In the genomic region with DNA sequence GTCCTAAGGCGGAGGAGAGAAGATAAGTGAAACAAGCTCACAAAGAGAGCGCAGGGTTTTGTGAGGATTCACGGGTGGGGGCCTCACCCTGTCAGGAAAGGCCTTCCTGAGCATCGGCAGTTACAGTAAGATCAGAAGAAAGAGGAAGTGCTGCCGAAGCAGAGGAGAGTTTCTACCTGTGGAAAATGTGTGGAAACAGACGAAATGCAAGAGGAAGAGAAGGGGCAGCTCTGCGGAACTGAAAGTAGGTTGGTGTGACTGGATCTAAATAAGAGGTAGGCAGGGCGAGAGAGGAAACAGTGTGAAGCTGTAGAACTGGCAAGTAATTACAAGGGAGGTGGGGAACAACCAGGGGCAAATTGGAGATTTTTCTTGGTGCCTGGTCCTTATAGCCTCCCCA, we compare ENCODE assay signal across 9 cellular contexts. TPM values are rescaled to one million over a fixed set of nuclear protein-coding genes. Genes with fewer than 3 reads are reported as not detected.
DNase-seq lines count a peak whose midpoint lies in the region; TF ChIP-seq lines count a peak whose summit lies in the region.
"Had no signal": no experiment of that assay in that cellular context is flagged by ENCODE, and none has a peak within 500 bp of the region (broad histone marks: within the 10 kb centered on the region; RNA-seq: fewer than 3 reads in every experiment).

No MANE protein-coding gene starts in this region.

- peak overlapping the region; percentile 87 to 95 (median 92) for H3K4me3 Mint-ChIP-seq in CD8-positive, alpha-beta memory T cell
- H3K4me3 Mint-ChIP-seq in dendritic cell treated with granulocyte-macrophage colony-stimulating factor and Interleukin-4, amounts not matched to agents 40 ng/mL and 50 ng/mL, for 4 days, result peak overlapping the region; percentile 61

- POLR2A ChIA-PET in CD8-positive, alpha-beta memory T cell (lab: Charles Lee), result interaction anchor here (1.4 to 5.1 kb wide), 4 partner anchors 10 to 16 kb away, joined by 6 to 29 read pairs (median 8); no protein-coding TSS in a partner anchor

- peaks cover 6% of the 10 kb centered on the region for H3K36me3 ChIP-seq in CD8-positive, alpha-beta memory T cell (ENCODE audit: insufficient read depth, low read length)
- no peaks in the 10 kb centered on the region for H3K36me3 ChIP-seq in tibial artery

- H3K4me3 ChIP-seq in CD8-positive, alpha-beta memory T cell (ENCODE audit: low read length), result peak overlapping the region; percentile 56
- H3K4me3 ChIP-seq in HL-60 (replicated peaks; ENCODE audit: insufficient read depth, low read length), result peak overlapping the region; percentile 52
- no peak overlapping the region for H3K4me3 ChIP-seq in tibial artery
- H3K4me3 ChIP-seq: SK-N-MC had no signal

- no peaks in the 10 kb centered on the region for H3K27me3 ChIP-seq in CD8-positive, alpha-beta memory T cell (ENCODE audit: insufficient read depth, low read length, poor library complexity, severe bottlenecking)
- H3K27me3 ChIP-seq in HL-60 (ENCODE audit: insufficient read depth, poor library complexity, severe bottlenecking) (no peaks in the 10 kb centered on the region), tibial artery (no peaks in the 10 kb centered on the region)

- H3K4me1 Mint-ChIP-seq in CD8-positive, alpha-beta memory T cell, result peaks cover 84 to 97% (median 92%) of the 10 kb centered on the region in 3 donors
- peaks cover 81% of the 10 kb centered on the region for H3K4me1 Mint-ChIP-seq in dendritic cell treated with granulocyte-macrophage colony-stimulating factor and Interleukin-4, amounts not matched to agents 40 ng/mL and 50 ng/mL, for 4 days (ENCODE audit: low read depth)

- H3K27me3 Mint-ChIP-seq in CD8-positive, alpha-beta memory T cell, result peaks cover 0 to 5% of the 10 kb centered on the region in 2 donors
- no peaks in the 10 kb centered on the region for H3K27me3 Mint-ChIP-seq in dendritic cell treated with granulocyte-macrophage colony-stimulating factor and Interleukin-4, amounts not matched to agents 40 ng/mL and 50 ng/mL, for 4 days

- peak in 2 of 5 donors; percentile 37 to 60 for DNase-seq in CD8-positive, alpha-beta memory T cell
- DNase-seq in GM20000 (ENCODE audit: low spot score) (peak; percentile 60), HL-60 (ENCODE audit: low read depth in 1 of 2, low spot score in 1 of 2) (peak; percentile 85 to 86), tibial artery (no peak), HK-2 (ENCODE audit: unreplicated experiment) (no peak), NCI-H446 treated with DMSO at 0.1 percent for 48 hours (lab: John Stamatoyannopoulos, UW) (no peak)
- DNase-seq in stimulated activated CD4-positive, alpha-beta T cell treated with anti-CD3 and anti-CD28 coated beads, Interleukin-4, amount 100 ng/mL, for 24 hours, result no peak

- H3K27ac ChIP-seq in CD8-positive, alpha-beta memory T cell (ENCODE audit: low read depth, low read length), result peak overlapping the region; percentile 57
- H3K27ac ChIP-seq in HL-60 (replicated peaks), result peak overlapping the region; percentile 85
- H3K27ac ChIP-seq in tibial artery, result no peak overlapping the region
- H3K27ac ChIP-seq: SK-N-MC had no signal

- TF ChIP-seq CTCF in GM20000 (IDR thresholded peaks at IDR 0.05; ENCODE audit: extremely low read depth, missing control alignments) (no peak), HL-60 (IDR thresholded peaks at IDR 0.05; ENCODE audit: insufficient read depth, low read length) (no peak), tibial artery (IDR thresholded peaks at IDR 0.05) (no peak)

- H3K27ac Mint-ChIP-seq in CD8-positive, alpha-beta memory T cell, result peak overlapping the region; percentile 85 to 100 (median 94)
- H3K27ac Mint-ChIP-seq in dendritic cell treated with granulocyte-macrophage colony-stimulating factor and Interleukin-4, amounts not matched to agents 40 ng/mL and 50 ng/mL, for 4 days, result peak overlapping the region; percentile 44

- H3K9me3 ChIP-seq in CD8-positive, alpha-beta memory T cell (ENCODE audit: low read length), result no peaks in the 10 kb centered on the region
- no peaks in the 10 kb centered on the region for H3K9me3 ChIP-seq in tibial artery

- peaks cover 0 to 2% (median 1%) of the 10 kb centered on the region in 5 donors for H3K9me3 Mint-ChIP-seq in CD8-positive, alpha-beta memory T cell
- H3K9me3 Mint-ChIP-seq in dendritic cell treated with granulocyte-macrophage colony-stimulating factor and Interleukin-4, amounts not matched to agents 40 ng/mL and 50 ng/mL, for 4 days, result no peaks in the 10 kb centered on the region

- H3K36me3 Mint-ChIP-seq in CD8-positive, alpha-beta memory T cell, result peaks cover 11 to 48% (median 16%) of the 10 kb centered on the region in 3 donors
- peaks cover 6% of the 10 kb centered on the region for H3K36me3 Mint-ChIP-seq in dendritic cell treated with granulocyte-macrophage colony-stimulating factor and Interleukin-4, amounts not matched to agents 40 ng/mL and 50 ng/mL, for 4 days (ENCODE audit: low read depth)

- intact Hi-C loops in dendritic cell treated with granulocyte-macrophage colony-stimulating factor and Interleukin-4, amounts not matched to agents 40 ng/mL and 50 ng/mL, for 4 days (cut with micrococcal nuclease), result no loop called here
- intact Hi-C loops in tibial artery (cut with DNase I; ENCODE audit: low total_unique reads), result no loop called here

- CTCF ChIA-PET in CD8-positive, alpha-beta memory T cell (lab: Charles Lee), result interaction anchor here (1.0 to 6.9 kb wide), 7 partner anchors 10 to 69 kb away, joined by 3 to 43 read pairs (median 19); no protein-coding TSS in a partner anchor

- peaks cover 73% of the 10 kb centered on the region for H3K4me1 ChIP-seq in CD8-positive, alpha-beta memory T cell (ENCODE audit: insufficient read depth, low read length)
- peaks cover 0 to 18% (median 0%) of the 10 kb centered on the region in 4 donors for H3K4me1 ChIP-seq in tibial artery

RNA-seq across cellular contexts. Expression of a gene that starts 2.7 kb away (rescaled TPM):
- total RNA-seq in CD8-positive, alpha-beta memory T cell, result 10 to 100 TPM; 14.2 to 15.4 TPM
- polyA plus RNA-seq in CD8-positive, alpha-beta memory T cell, result 22.7 TPM

Comparison
In these comparisons a context has a peak if more than half of its experiments do, and no peak if none do; other contexts are left out.
1. DNase-seq: peak in GM20000 (single experiment) and HL-60 (2 of 2); none in tibial artery (0 of 2), HK-2 (single experiment), NCI-H446 treated with DMSO at 0.1 percent for 48 hours (single experiment) and stimulated activated CD4-positive, alpha-beta T cell treated with anti-CD3 and anti-CD28 coated beads, Interleukin-4, amount 100 ng/mL, for 24 hours (single experiment).
2. H3K27ac ChIP-seq: peak in CD8-positive, alpha-beta memory T cell (single experiment) and HL-60 (single experiment); none in tibial artery (0 of 2).
3. H3K4me3 ChIP-seq: peak in CD8-positive, alpha-beta memory T cell (single experiment) and HL-60 (single experiment); none in tibial artery (0 of 2).